Comparison of ENCODE assay signal across 21 cellular contexts in the genomic region with DNA sequence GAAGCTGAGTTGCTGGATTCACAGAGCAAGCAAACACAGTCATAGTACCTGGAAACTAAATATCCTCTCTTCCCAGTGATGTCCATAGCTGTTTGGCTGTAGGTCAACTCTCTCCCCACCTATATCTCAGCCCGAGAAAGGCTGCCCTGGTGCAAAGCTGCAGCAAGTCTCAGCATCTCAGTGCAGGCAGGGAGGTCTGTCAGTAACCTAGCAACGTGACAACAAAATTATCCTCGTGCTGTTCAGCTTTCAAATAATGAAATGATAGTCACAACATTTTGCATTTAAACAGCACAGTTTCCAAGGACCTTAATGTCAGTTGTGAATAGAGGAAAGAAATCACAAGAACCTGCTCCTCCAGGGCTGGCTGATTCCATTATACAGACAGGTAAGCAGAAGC.
A peak's percentile ranks its signal among the peaks of the same experiment; 100 is the strongest.
DNase-seq lines count a peak whose midpoint lies in the region; TF ChIP-seq lines count a peak whose summit lies in the region.
"Had no signal": no experiment of that assay in that cellular context is flagged by ENCODE, and none has a peak within 500 bp of the region (broad histone marks: within the 10 kb centered on the region; RNA-seq: fewer than 3 reads in every experiment).

No MANE protein-coding gene starts in this region.

- H3K36me3 Mint-ChIP-seq in brain, result no peaks in the 10 kb centered on the region

- H3K4me1 ChIP-seq in smooth muscle cell (ENCODE audit: low read depth), result peaks cover 28% of the 10 kb centered on the region

- peaks cover 4 to 23% (median 5%) of the 10 kb centered on the region in 5 experiments for H3K9me3 Mint-ChIP-seq in brain

- H3K4me3 Mint-ChIP-seq in brain, result peak overlapping the region in 1 of 5 experiments; percentile 49

- H3K4me1 Mint-ChIP-seq in brain, result peaks cover 46% of the 10 kb centered on the region

- no peak overlapping the region for H3K27ac ChIP-seq in smooth muscle cell (ENCODE audit: low read depth)
- H3K27ac ChIP-seq: 22Rv1, PC-9, SJSA1 had no signal

- no peak overlapping the region for H3K9ac ChIP-seq in smooth muscle cell (ENCODE audit: low read depth)

- no peak overlapping the region for H3K4me3 ChIP-seq in smooth muscle cell
- H3K4me3 ChIP-seq: PC-9, SJSA1 had no signal

- no peaks in the 10 kb centered on the region for H4K20me1 ChIP-seq in smooth muscle cell (ENCODE audit: low read depth)

- no peaks in the 10 kb centered on the region for H3K27me3 ChIP-seq in smooth muscle cell (ENCODE audit: low read depth)
- H3K27me3 ChIP-seq: SJSA1 had no signal

- no peaks in the 10 kb centered on the region for H3F3A ChIP-seq in smooth muscle cell (ENCODE audit: low read depth)

- H3K27ac Mint-ChIP-seq in brain, result peak overlapping the region in 3 of 5 experiments; percentile 17 to 70 (median 45)

- 91% methylated on average over 3 of the region's 3 CpGs for WGBS in smooth muscle cell (ENCODE audit: low lambda C conversion rate)

- no peak overlapping the region for H2AFZ ChIP-seq in smooth muscle cell (ENCODE audit: low read depth)
- H2AFZ ChIP-seq: PC-9 had no signal

- no peak overlapping the region for H3K4me2 ChIP-seq in smooth muscle cell
- H3K4me2 ChIP-seq: PC-9 had no signal

- no peaks in the 10 kb centered on the region for H3K36me3 ChIP-seq in smooth muscle cell (ENCODE audit: low read depth)
- H3K36me3 ChIP-seq: SJSA1 had no signal

- TF ChIP-seq CTCF in brain (conservative IDR thresholded peaks at IDR 0.05) (no peak), smooth muscle cell (IDR thresholded peaks at IDR 0.05; ENCODE audit: borderline replicate concordance, insufficient read depth, poor library complexity, severe bottlenecking) (no peak)

- H3K27me3 Mint-ChIP-seq in brain, result peaks cover 3% of the 10 kb centered on the region

- no peaks in the 10 kb centered on the region for H3K79me2 ChIP-seq in smooth muscle cell (ENCODE audit: low read depth)

- no peaks in the 10 kb centered on the region for H3K9me3 ChIP-seq in smooth muscle cell (replicated peaks; ENCODE audit: low read depth)
- H3K9me3 ChIP-seq: SJSA1 had no signal

- peak; percentile 18 for DNase-seq in DMS 273 (lab: John Stamatoyannopoulos, UW; ENCODE audit: unreplicated experiment)
- no peak for DNase-seq in DMS 273 treated with DMSO at 0.1 percent for 48 hours (lab: John Stamatoyannopoulos, UW)
- DNase-seq in Ammon's horn (ENCODE audit: low spot score), result peak; percentile 34
- peak; percentile 71 for DNase-seq in NAMALWA (ENCODE audit: low spot score)
- no peak for DNase-seq in NCI-H82 treated with DMSO at 0.1 percent for 48 hours (lab: John Stamatoyannopoulos, UW; ENCODE audit: unreplicated experiment)
- no peak for DNase-seq in cerebellum (ENCODE audit: low spot score)
- DNase-seq in smooth muscle cell (lab: John Stamatoyannopoulos, UW; ENCODE audit: unreplicated experiment), result no peak
- DNase-seq: DMS53; GDM1; Kasumi-1; NCI-H1105; NCI-H187; NCI-H2081 treated with DMSO at 0.1 percent for 48 hours; NCI-H446 treated with DMSO at 0.1 percent for 48 hours; NCI-H526; NK-92 treated with Interleukin-12 subunit alpha and Interleukin-12 subunit beta, amount 100 ng/mL, for 24 hours; PC-9; T-helper 2 cell had no signal

Comparison
In these comparisons a context has a peak if more than half of its experiments do, and no peak if none do; other contexts are left out.
1. DNase-seq: peak in DMS 273 (single experiment), Ammon's horn (single experiment) and NAMALWA (single experiment); none in DMS 273 treated with DMSO at 0.1 percent for 48 hours (single experiment), NCI-H82 treated with DMSO at 0.1 percent for 48 hours (single experiment), cerebellum (single experiment) and smooth muscle cell (single experiment).